20 cellular contexts compared by ENCODE assay signal in the genomic region with DNA sequence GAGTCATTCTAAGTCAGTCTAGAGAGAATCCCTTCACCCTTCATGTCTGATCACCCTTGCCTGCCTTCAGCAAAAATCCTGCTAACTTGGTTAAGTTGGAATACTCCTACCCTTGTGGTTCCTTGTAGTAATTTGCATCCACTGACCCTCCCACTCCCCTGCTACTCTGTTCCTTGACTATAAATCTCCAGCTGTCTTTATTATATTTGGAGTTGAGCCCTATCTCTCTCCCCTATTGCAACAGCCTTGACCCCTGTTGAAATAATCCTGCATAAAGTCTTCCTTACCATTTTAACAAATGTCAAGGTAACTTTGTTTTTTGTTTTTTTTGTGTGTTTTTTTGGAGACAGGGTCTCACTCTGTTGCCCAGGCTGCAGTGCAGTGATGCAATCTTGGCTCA.
"Had no signal": no experiment of that assay in that cellular context is flagged by ENCODE, and none has a peak within 500 bp of the region (broad histone marks: within the 10 kb centered on the region; RNA-seq: fewer than 3 reads in every experiment).

No MANE protein-coding gene starts in this region.

- H3K9me3 ChIP-seq: esophagus muscularis mucosa, heart right ventricle, left ventricle myocardium inferior, lower lobe of right lung, neutrophil, tibial artery, upper lobe of right lung, vagina had no signal

- H3K27me3 ChIP-seq: esophagus muscularis mucosa, heart right ventricle, neutrophil, tibial artery, upper lobe of right lung, vagina had no signal

- H3K27ac ChIP-seq: epithelial cell of prostate, esophagus muscularis mucosa, heart right ventricle, left ventricle myocardium inferior, lower lobe of right lung, neutrophil, tibial artery, upper lobe of right lung, vagina had no signal

- DNase-seq: cerebellar nuclear complex; effector memory CD8-positive, alpha-beta T cell; foreskin melanocyte; heart right ventricle; immature natural killer cell; left cardiac atrium; left ventricle myocardium inferior; lower lobe of right lung; midbrain; naive B cell; posterior cingulate gyrus; stimulated activated CD4-positive, alpha-beta T cell treated with anti-CD3 and anti-CD28 coated beads, Interleukin-4, amount 100 ng/mL, for 1 hour; stimulated activated CD8-positive, alpha-beta memory T cell treated with anti-CD3 and anti-CD28 coated beads, Interleukin-4, amount 100 ng/mL, for 48 hours; tibial artery; upper lobe of right lung had no signal

- H3K4me3 ChIP-seq: esophagus muscularis mucosa, heart right ventricle, left ventricle myocardium inferior, lower lobe of right lung, tibial artery, upper lobe of right lung, vagina had no signal

- ATAC-seq: effector memory CD8-positive, alpha-beta T cell; heart right ventricle; lower lobe of right lung; stimulated activated effector memory CD8-positive, alpha-beta T cell treated with anti-CD3 and anti-CD28 coated beads, Interleukin-12 subunit alpha, Interleukin-12 subunit beta, amount 100 ng/mL, for 72 hours; upper lobe of right lung had no signal

- H3K36me3 ChIP-seq: esophagus muscularis mucosa, heart right ventricle, left ventricle myocardium inferior, lower lobe of right lung, neutrophil, tibial artery, upper lobe of right lung, vagina had no signal

- H3K4me1 ChIP-seq: lower lobe of right lung, upper lobe of right lung had no signal
